ENCODE assay signal across 30 cellular contexts in the genomic region with DNA sequence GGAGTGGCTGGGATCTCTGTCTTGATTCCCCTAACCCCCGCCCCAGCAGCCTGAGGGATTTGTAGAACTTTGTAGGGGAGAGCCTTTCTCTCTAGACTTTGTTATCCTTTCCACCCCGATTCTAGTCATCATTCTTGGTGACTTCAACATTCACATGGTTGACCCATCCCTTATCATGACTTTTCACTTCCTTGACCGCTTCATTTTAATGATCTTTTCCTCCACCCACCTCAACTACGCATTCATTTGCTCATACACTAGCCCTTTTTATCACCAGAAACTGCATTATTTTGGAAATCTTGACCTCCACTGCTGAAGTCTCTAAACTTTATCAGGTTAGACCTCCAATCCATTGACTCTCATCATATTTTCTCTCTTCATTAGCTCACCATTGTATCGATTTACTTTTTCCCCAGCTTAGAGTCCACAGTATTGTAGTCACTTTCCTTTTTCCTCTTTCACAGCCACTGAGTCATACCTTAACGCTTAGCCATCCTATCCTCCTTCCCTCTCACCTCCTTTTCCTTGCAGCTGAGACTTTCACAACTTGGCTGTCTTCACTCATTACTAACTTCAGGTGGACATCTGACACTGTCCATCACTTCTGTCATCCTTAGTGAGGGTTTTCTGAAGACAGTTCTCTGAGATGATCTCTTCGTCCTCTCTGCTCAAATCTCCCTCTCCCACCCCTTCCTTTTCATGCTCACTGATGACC.
DNase-seq lines count a peak whose midpoint lies in the region; ATAC-seq, FAIRE-seq and TF ChIP-seq lines count a peak whose summit lies in the region.
"Had no signal": no experiment of that assay in that cellular context is flagged by ENCODE, and none has a peak within 500 bp of the region (broad histone marks: within the 10 kb centered on the region; RNA-seq: fewer than 3 reads in every experiment).

No MANE protein-coding gene starts in this region.

- H3K4me1 ChIP-seq in mesodermal cell (ENCODE audit: control insufficient read depth, insufficient read depth, low read length, poor library complexity, severe bottlenecking) = peaks cover 15% of the 10 kb centered on the region
- no peaks in the 10 kb centered on the region for H3K4me1 ChIP-seq in right atrium auricular region
- H3K4me1 ChIP-seq in upper lobe of right lung = no peaks in the 10 kb centered on the region
- H3K4me1 ChIP-seq: adrenal gland, suprapubic skin, uterus had no signal

- FAIRE-seq in bronchial epithelial cell (lab: Jason Lieb, UNC) = no peak
- FAIRE-seq: HepG2 had no signal

- ATAC-seq in GM18519 (IDR thresholded peaks at IDR 0.05; ENCODE audit: low FRiP score, unreplicated experiment) (no peak), upper lobe of right lung (no peak)
- ATAC-seq: HepG2; left cardiac atrium; right cardiac atrium; SK-N-SH treated with all-trans-retinoic acid at 6 μM for 48 hours; stimulated activated memory B cell treated with anti-CD40 and anti-IgM and Interleukin-4, amounts not matched to agents 10 μg/mL and 1 μg/mL and 100 μg/mL, for 72 hours had no signal

- H3K27me3 ChIP-seq in bronchial epithelial cell (ENCODE audit: control insufficient read depth, insufficient read depth, low read length) = no peaks in the 10 kb centered on the region
- H3K27me3 ChIP-seq in right atrium auricular region = no peaks in the 10 kb centered on the region
- H3K27me3 ChIP-seq in upper lobe of right lung = no peaks in the 10 kb centered on the region
- H3K27me3 ChIP-seq: suprapubic skin, uterus had no signal

- peak; percentile 48 for DNase-seq in EL
- DNase-seq in LHCN-M2 (ENCODE audit: low read depth) = peak; percentile 53
- peak; percentile 80 for DNase-seq in bronchial epithelial cell (ENCODE audit: low read depth)
- no peak for DNase-seq in Kasumi-1 (lab: John Stamatoyannopoulos, UW)
- no peak for DNase-seq in right atrium auricular region (ENCODE audit: low spot score)
- DNase-seq in upper lobe of right lung = no peak
- DNase-seq: activated CD4-positive, alpha-beta T cell treated with anti-CD3 and anti-CD28 coated beads for 48 hours; activated naive CD4-positive, alpha-beta T cell; activated T-cell treated with anti-CD3 and anti-CD28 coated beads, Interleukin-2, amount 50 U/mL, for 48 hours; adrenal gland; endodermal cell; left cardiac atrium; NCI-H1092 treated with DMSO at 0.1 percent for 48 hours; NCI-H187 treated with DMSO at 0.1 percent for 48 hours; NCI-H345; NCI-H748 treated with DMSO at 0.1 percent for 48 hours; occipital lobe; right cardiac atrium; stimulated activated CD4-positive, alpha-beta T cell treated with anti-CD3 and anti-CD28 coated beads, Interleukin-4, amount 100 ng/mL, for 1 hour; T-helper 2 cell; uterus had no signal

- H3K36me3 ChIP-seq in bronchial epithelial cell (ENCODE audit: control insufficient read depth, insufficient read depth, low read length) (no peaks in the 10 kb centered on the region), mesodermal cell (ENCODE audit: control insufficient read depth, insufficient read depth, low read length) (no peaks in the 10 kb centered on the region), right atrium auricular region (no peaks in the 10 kb centered on the region), upper lobe of right lung (no peaks in the 10 kb centered on the region)
- H3K36me3 ChIP-seq: adrenal gland, cardiac muscle cell, suprapubic skin, uterus had no signal

- intact Hi-C loops in upper lobe of right lung (cut with DNase I) = no loop called here

- peak overlapping the region; percentile 73 for H3K27ac ChIP-seq in mesodermal cell (ENCODE audit: low read depth, low read length, severe bottlenecking)
- H3K27ac ChIP-seq in right atrium auricular region = no peak overlapping the region
- no peak overlapping the region for H3K27ac ChIP-seq in upper lobe of right lung
- H3K27ac ChIP-seq: adrenal gland, C4-2B, cardiac muscle cell, coronary artery, suprapubic skin, uterus had no signal

- H3K9me3 ChIP-seq in mesodermal cell (ENCODE audit: control insufficient read depth, low read length) (no peaks in the 10 kb centered on the region), right atrium auricular region (no peaks in the 10 kb centered on the region), upper lobe of right lung (no peaks in the 10 kb centered on the region)
- H3K9me3 ChIP-seq: adrenal gland, suprapubic skin, uterus had no signal

- TF ChIP-seq CTCF in bronchial epithelial cell (IDR thresholded peaks at IDR 0.05; ENCODE audit: insufficient read depth, low read length, severe bottlenecking) = no peak
- no peak for TF ChIP-seq CTCF in right atrium auricular region (IDR thresholded peaks at IDR 0.05)
- TF ChIP-seq CTCF in upper lobe of right lung (IDR thresholded peaks at IDR 0.05) = no peak

- H3K4me3 ChIP-seq in bronchial epithelial cell (ENCODE audit: low read depth, low read length) = no peak overlapping the region
- no peak overlapping the region for H3K4me3 ChIP-seq in mesodermal cell (ENCODE audit: extremely low read depth, insufficient read depth, low read length, poor library complexity, severe bottlenecking)
- no peak overlapping the region for H3K4me3 ChIP-seq in right atrium auricular region
- no peak overlapping the region for H3K4me3 ChIP-seq in upper lobe of right lung
- H3K4me3 ChIP-seq: adrenal gland, cardiac muscle cell, coronary artery, suprapubic skin, uterus had no signal

- WGBS in mesodermal cell (ENCODE audit: insufficient coverage in 2 of 2), 2 experiments = 84 to 90% methylated on average over 3 to 4 of the region's 7 CpGs

Comparison
In these comparisons a context has a peak if more than half of its experiments do, and no peak if none do; other contexts are left out.
1. DNase-seq: peak in EL (single experiment), LHCN-M2 (single experiment) and bronchial epithelial cell (single experiment); none in Kasumi-1 (0 of 2), right atrium auricular region (single experiment) and upper lobe of right lung (single experiment).